Comparison of ENCODE assay signal across 8 cellular contexts in the genomic region with DNA sequence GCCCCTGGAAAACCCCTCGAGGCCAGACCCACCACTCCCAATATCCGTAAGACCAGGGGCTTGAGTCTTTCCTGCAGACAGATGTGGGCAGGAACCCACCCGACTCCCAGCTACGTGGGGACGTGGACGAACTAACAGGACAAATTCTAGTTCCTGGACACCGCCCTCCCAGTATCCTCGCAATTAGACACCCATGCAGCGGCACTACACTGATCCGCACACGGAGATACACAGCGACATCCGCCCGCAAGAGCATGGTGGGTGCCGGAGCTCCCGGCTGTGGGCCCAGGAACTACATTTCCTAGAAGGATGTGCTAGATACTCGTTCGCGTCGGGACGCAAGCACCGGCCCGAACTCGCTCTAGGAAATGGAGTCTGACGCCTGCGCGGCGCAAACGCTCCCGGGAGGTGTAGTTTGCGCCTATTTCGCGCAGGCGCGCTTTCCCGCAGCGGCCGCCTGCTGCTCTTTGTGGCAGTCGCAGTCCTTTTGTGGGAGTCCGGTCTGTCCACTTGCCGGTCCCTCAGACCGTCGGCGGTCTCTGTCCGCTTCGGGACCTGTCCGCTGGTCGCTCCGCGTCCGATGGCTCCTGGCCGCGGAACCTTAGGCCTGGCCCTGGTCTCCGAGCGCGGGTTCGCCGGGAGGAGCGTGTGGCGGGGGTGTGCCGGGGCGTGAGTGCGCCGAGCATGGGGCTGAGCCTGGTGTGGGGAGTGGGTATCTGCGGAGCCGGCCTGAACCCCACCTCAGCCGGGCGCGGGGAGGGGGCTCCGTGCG. TPM values are rescaled to one million over a fixed set of nuclear protein-coding genes. Genes with fewer than 3 reads are reported as not detected.
DNase-seq lines count a peak whose midpoint lies in the region; ATAC-seq, FAIRE-seq and TF ChIP-seq lines count a peak whose summit lies in the region.

A gene (plus strand): TSS at position 447 of the 772 bp plus-strand sequence. CDS start 478 bp downstream, outside the sequence.

- H3K9me1 ChIP-seq in keratinocyte (ENCODE audit: control insufficient read depth, extremely low read depth, insufficient read depth, low read length): no peaks in the 10 kb centered on the region

- peaks cover 6% of the 10 kb centered on the region for H3K4me1 ChIP-seq in keratinocyte (ENCODE audit: control insufficient read depth, extremely low read depth, insufficient read depth, low read length)

- no peaks in the 10 kb centered on the region for H3K27me3 Mint-ChIP-seq in chondrocyte (ENCODE audit: low read depth)

- H3K9ac ChIP-seq in keratinocyte (ENCODE audit: control insufficient read depth, extremely low read depth, insufficient read depth, low read length): peak within 1 kb of the TSS; percentile 75

- ATAC-seq in GM18505 (IDR thresholded peaks at IDR 0.05; ENCODE audit: unreplicated experiment): peak; percentile 69
- ATAC-seq in HG03064 (IDR thresholded peaks at IDR 0.05; ENCODE audit: low read depth, unreplicated experiment): peak; percentile 64
- no peak for ATAC-seq in GM18867 (IDR thresholded peaks at IDR 0.05; ENCODE audit: unreplicated experiment)

- H3K9me3 ChIP-seq in keratinocyte (ENCODE audit: control insufficient read depth, low read depth, low read length): no peaks in the 10 kb centered on the region

- peak within 1 kb of the TSS; percentile 72 to 88 (median 84) for H3K4me3 ChIP-seq in keratinocyte (ENCODE audit: control insufficient read depth in 2 of 3, extremely low read depth in 1 of 3, insufficient read depth in 2 of 3, low read depth in 1 of 3, low read length in 3 of 3)

- peak; percentile 88 for FAIRE-seq in keratinocyte (lab: Jason Lieb, UNC)

- peak within 1 kb of the TSS; percentile 93 for H2AFZ ChIP-seq in keratinocyte (ENCODE audit: control insufficient read depth, low read length)

- peak within 1 kb of the TSS; percentile 87 for H3K4me2 ChIP-seq in keratinocyte (ENCODE audit: control insufficient read depth, extremely low read depth, insufficient read depth, low read depth, low read length)

- peaks cover 6% of the 10 kb centered on the region for H3K9me3 Mint-ChIP-seq in chondrocyte (ENCODE audit: low read depth)

- TF ChIP-seq POLR2A in GM18505 (IDR thresholded peaks at IDR 0.05; ENCODE audit: borderline replicate concordance, extremely low read depth, insufficient read depth, insufficient read length): peak; percentile 81

- peak within 1 kb of the TSS; percentile 29 for H3K27ac ChIP-seq in keratinocyte (ENCODE audit: control insufficient read depth, insufficient read depth, low read length)

- dilution Hi-C loops in keratinocyte (cut with MboI; ENCODE audit: extremely low pct_ligation_motif_present, low sequenced_read_pairs): no loop called here

- peak within 1 kb of the TSS; percentile 87 for H3K27ac Mint-ChIP-seq in chondrocyte (ENCODE audit: unreplicated experiment)

- H3K27me3 ChIP-seq in keratinocyte (ENCODE audit: control insufficient read depth, extremely low read depth, insufficient read depth, low read length): no peaks in the 10 kb centered on the region

- H3K4me3 Mint-ChIP-seq in chondrocyte (ENCODE audit: unreplicated experiment): peak within 1 kb of the TSS; percentile 85

- no peaks in the 10 kb centered on the region for H4K20me1 ChIP-seq in keratinocyte (ENCODE audit: control insufficient read depth, extremely low read depth, insufficient read depth, low read length)

- peaks cover 11% of the 10 kb centered on the region for H3K79me2 ChIP-seq in keratinocyte (ENCODE audit: control insufficient read depth, insufficient read depth, low read length)

- H3K36me3 ChIP-seq in keratinocyte (ENCODE audit: control insufficient read depth in 2 of 2, extremely low read depth in 1 of 2, insufficient read depth in 2 of 2, low read length in 2 of 2): peaks cover 0 to 7% of the 10 kb centered on the region in 2 experiments

- TF ChIP-seq CTCF in chondrocyte (IDR thresholded peaks at IDR 0.05): no peak
- TF ChIP-seq CTCF in keratinocyte (optimal IDR thresholded peaks at IDR 0.05 in 1 of 3, IDR thresholded peaks at IDR 0.05 in 1 of 3, conservative IDR thresholded peaks at IDR 0.05 in 1 of 3; ENCODE audit: extremely low read depth in 1 of 3, insufficient read depth in 2 of 3, low read length in 3 of 3): no peak

- peaks cover 40% of the 10 kb centered on the region for H3K4me1 Mint-ChIP-seq in chondrocyte (ENCODE audit: low read depth)

- DNase-seq in NCI-H345 treated with DMSO at 0.1 percent for 48 hours (lab: John Stamatoyannopoulos, UW; ENCODE audit: unreplicated experiment): peak; percentile 68
- peak; percentile 69 for DNase-seq in activated CD4-positive, alpha-beta T cell treated with anti-CD3 and anti-CD28 coated beads for 24 hours (ENCODE audit: low read depth in 2 of 2)
- DNase-seq in chondrocyte (ENCODE audit: low spot score): no peak
- DNase-seq in keratinocyte (ENCODE audit: low read depth, low spot score): peak; percentile 30
- DNase-seq in stimulated activated CD4-positive, alpha-beta T cell treated with anti-CD3 and anti-CD28 coated beads, Interleukin-12 subunit alpha, Interleukin-12 subunit beta, amount 100 ng/mL, for 4 hours: peak; percentile 80

- no peaks in the 10 kb centered on the region for H3K36me3 Mint-ChIP-seq in chondrocyte (ENCODE audit: low read depth)

RNA-seq across cellular contexts. Expression of the gene that starts here (rescaled TPM):
- 12.7 to 15.7 TPM (median 13.6 TPM) in 3 replicates for total RNA-seq in chondrocyte
- polyA plus RNA-seq in keratinocyte: 5.2 to 7.2 TPM (median 6.1 TPM) in 3 replicates
- polyA plus RNA-seq in keratinocyte (2011; ENCODE audit: low read depth): 0.91 TPM
- polyA plus RNA-seq in keratinocyte (2011; cell fraction: cytosol; rRNA removed): 4.0 and 6.1 TPM in 2 replicates
- polyA plus RNA-seq in keratinocyte (2011; cell fraction: nucleus; rRNA removed): 7.7 and 10.1 TPM in 2 replicates
- polyA plus RNA-seq in keratinocyte (2012; ENCODE audit: low replicate concordance): 4.3 and 5.9 TPM in 2 replicates
- polyA minus RNA-seq in keratinocyte: 4.0 to 7.1 TPM (median 4.8 TPM) in 3 replicates
- polyA minus RNA-seq in keratinocyte (2011; cell fraction: cytosol; rRNA and poly(A)+ RNA removed): 13.8 TPM
- polyA minus RNA-seq in keratinocyte (2011; cell fraction: nucleus; rRNA and poly(A)+ RNA removed): 7.8 and 8.4 TPM in 2 replicates
